7 cellular contexts compared by ENCODE assay signal in the genomic region with DNA sequence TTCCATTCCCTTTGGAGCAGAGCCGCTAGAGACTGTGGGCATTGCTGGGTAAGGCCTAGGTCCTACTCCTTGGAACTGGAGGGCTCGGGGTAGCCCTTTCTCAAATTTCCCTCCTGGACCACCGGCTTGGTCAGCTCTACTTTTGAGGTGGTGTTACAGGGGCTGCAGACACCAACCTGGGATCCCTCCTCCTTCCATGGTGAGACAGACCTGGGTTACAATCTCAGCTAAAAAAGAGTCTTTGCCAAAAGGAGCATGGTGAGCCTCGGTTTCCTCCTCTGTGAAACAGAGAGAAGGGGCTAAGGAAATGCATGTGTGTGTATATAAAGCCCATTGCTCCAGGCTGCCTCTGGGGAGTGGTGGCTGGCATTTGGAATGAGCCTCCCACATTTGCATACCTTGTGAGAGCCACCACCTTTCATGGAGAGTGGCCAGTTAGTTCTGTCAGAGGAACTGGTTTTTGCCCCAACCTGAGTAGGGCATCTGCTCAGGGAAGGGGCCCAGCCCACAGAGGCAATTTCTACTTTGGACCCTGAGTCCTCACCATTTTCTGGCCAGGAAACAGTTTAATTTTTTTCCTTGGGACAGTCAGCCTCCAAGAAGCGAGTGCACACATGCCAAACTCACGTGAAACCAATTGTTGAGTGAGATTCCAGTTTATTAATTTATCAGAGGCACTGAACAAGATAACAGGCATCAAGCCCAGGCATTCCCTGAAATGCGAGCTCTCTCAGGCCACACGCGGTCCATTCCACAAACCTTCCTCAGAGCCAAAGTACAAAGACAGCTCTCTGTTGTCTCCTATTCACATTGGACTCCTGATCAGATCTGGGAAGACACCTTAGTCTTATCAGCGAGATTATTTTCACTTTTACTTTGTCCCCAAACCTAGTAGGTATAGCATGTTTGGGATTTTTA. TPM values are rescaled to one million over a fixed set of nuclear protein-coding genes. Genes with fewer than 3 reads are reported as not detected.
DNase-seq lines count a peak whose midpoint lies in the region; ATAC-seq and TF ChIP-seq lines count a peak whose summit lies in the region.

No MANE protein-coding gene starts in this region.

- DNase-seq in HAP-1 (ENCODE audit: low spot score in 2 of 2), result no peak
- DNase-seq in fibroblast of villous mesenchyme (ENCODE audit: low read depth), result no peak
- no peak for DNase-seq in stimulated activated CD4-positive, alpha-beta T cell treated with anti-CD3 and anti-CD28 coated beads, Interleukin-4, amount 100 ng/mL, for 4 hours
- DNase-seq in HCEC 1CT, result no peak

- peak overlapping the region; percentile 81 for H3K27ac ChIP-seq in VCaP

- no peak overlapping the region for H3K9ac ChIP-seq in skeletal muscle satellite cell (ENCODE audit: low read depth, low read length)

- H3K36me3 ChIP-seq in HAP-1 (replicated peaks) (no peaks in the 10 kb centered on the region), skeletal muscle satellite cell (ENCODE audit: insufficient read depth, low read length) (no peaks in the 10 kb centered on the region)

- H3K4me1 ChIP-seq in HAP-1 (peaks cover 18% of the 10 kb centered on the region), skeletal muscle satellite cell (ENCODE audit: control insufficient read depth, insufficient read depth, low read length) (peaks cover 26% of the 10 kb centered on the region)

- no peak for TF ChIP-seq CTCF in VCaP (conservative IDR thresholded peaks at IDR 0.05)
- no peak for TF ChIP-seq CTCF in fibroblast of villous mesenchyme (IDR thresholded peaks at IDR 0.05; ENCODE audit: insufficient read depth, low read depth, low read length)

- H3K27me3 ChIP-seq in HAP-1 (ENCODE audit: low read depth) (no peaks in the 10 kb centered on the region), skeletal muscle satellite cell (ENCODE audit: control insufficient read depth, insufficient read depth, low read length) (no peaks in the 10 kb centered on the region)

- H3K4me2 ChIP-seq in skeletal muscle satellite cell (ENCODE audit: low read length), result peak overlapping the region; percentile 92

- H3K4me3 ChIP-seq in HAP-1 (peak overlapping the region; percentile 94), fibroblast of villous mesenchyme (ENCODE audit: low read depth, low read length) (peak overlapping the region; percentile 87), skeletal muscle satellite cell (ENCODE audit: low read length) (no peak overlapping the region)

- H3K9me3 ChIP-seq in HAP-1 (no peaks in the 10 kb centered on the region), skeletal muscle satellite cell (replicated peaks; ENCODE audit: low read length) (no peaks in the 10 kb centered on the region)

- no peak for ATAC-seq in HG02798 (IDR thresholded peaks at IDR 0.05; ENCODE audit: poor library complexity, unreplicated experiment)

- in situ Hi-C loops in HAP-1 (cut with MboI; ENCODE audit: low sequenced_read_pairs), result loop anchor here (10.0 to 25.0 kb wide), 2 partner anchors 270 to 507 kb away; no protein-coding TSS in a partner anchor

RNA-seq across cellular contexts. Expression of gene SLC6A9, which starts 0.9 kb away (rescaled TPM):
- 11.7 and 15.1 TPM in 2 replicates for total RNA-seq in fibroblast of villous mesenchyme
- total RNA-seq in skeletal muscle satellite cell (2012; rRNA removed), result 1.8 and 3.1 TPM in 2 replicates

RNA-seq across cellular contexts. Expression of gene CCDC24, which starts 40.8 kb away (rescaled TPM):
- total RNA-seq in fibroblast of villous mesenchyme, result 3.5 and 4.7 TPM in 2 replicates
- 2.3 and 5.0 TPM in 2 replicates for total RNA-seq in skeletal muscle satellite cell (2012; rRNA removed)

RNA-seq across cellular contexts. Expression of gene B4GALT2, which starts 53.1 kb away (rescaled TPM):
- total RNA-seq in fibroblast of villous mesenchyme, result 57.4 and 91.5 TPM in 2 replicates
- total RNA-seq in skeletal muscle satellite cell (2012; rRNA removed), result 72.8 and 94.4 TPM in 2 replicates

RNA-seq across cellular contexts. Expression of gene ATP6V0B, which starts 57.4 kb away (rescaled TPM):
- 76.0 and 104 TPM in 2 replicates for total RNA-seq in fibroblast of villous mesenchyme
- 75.8 and 112 TPM in 2 replicates for total RNA-seq in skeletal muscle satellite cell (2012; rRNA removed)
